Comparison of ENCODE assay signal across 8 cellular contexts in genomic region chr18:26225915-26226228, GRCh38. TPM values are rescaled to one million over a fixed set of nuclear protein-coding genes. Genes with fewer than 3 reads are reported as not detected.
DNase-seq lines count a peak whose midpoint lies in the region; ATAC-seq and TF ChIP-seq lines count a peak whose summit lies in the region.

No MANE protein-coding gene starts in this region.

- POLR2A ChIA-PET in SK-N-SH (lab: Yijun Ruan, JAX): interaction anchor here (0.6 to 1.4 kb wide), 4 partner anchors 27 to 177 kb away, joined by 3 to 4 read pairs (median 4); partner anchors contain the start of gene SS18

- no peak for TF ChIP-seq POLR2A in stomach (IDR thresholded peaks at IDR 0.05)

- H3K4me3 ChIP-seq in SK-N-SH (ENCODE audit: low read depth in 2 of 2, low read length in 1 of 2) (peak overlapping the region; percentile 84 to 92), iPS-20b (ENCODE audit: low read length) (peak overlapping the region; percentile 87), stomach (peak overlapping the region; percentile 66 to 98 (median 92))

- no peak for TF ChIP-seq CTCF in SK-N-SH (IDR thresholded peaks at IDR 0.05)
- no peak for TF ChIP-seq CTCF in stomach (IDR thresholded peaks at IDR 0.05)

- H3K4me1 ChIP-seq in SK-N-SH (ENCODE audit: control insufficient read depth in 1 of 2, insufficient read depth in 2 of 2, low read depth in 1 of 2, low read length in 1 of 2): peaks cover 0 to 3% of the 10 kb centered on the region in 2 experiments; a peak in 2 of 4 replicates
- peaks cover 11% of the 10 kb centered on the region; the same call in 1 of the 2 replicates for H3K4me1 ChIP-seq in iPS-20b (ENCODE audit: insufficient read depth, low read length)
- H3K4me1 ChIP-seq in stomach: peaks cover 8 to 31% (median 22%) of the 10 kb centered on the region in 4 donors

- peak overlapping the region; percentile 90 for H3K4me3 Mint-ChIP-seq in activated T-helper 2 cell treated with anti-CD3 and anti-CD28 coated beads, Interferon-gamma antibody, Interleukin-2, Interleukin-4, amounts not matched to agents 10 μg/mL and 5 μg/mL and 100 μg/mL, durations not matched to agents 14 hours and 24 hours and 36 hours (ENCODE audit: low read depth)

- H3F3A ChIP-seq in SK-N-SH (replicated peaks; ENCODE audit: insufficient read depth): peaks cover 4% of the 10 kb centered on the region

- no peaks in the 10 kb centered on the region for H3K27me3 ChIP-seq in SK-N-SH (ENCODE audit: insufficient read depth)
- peaks cover 14% of the 10 kb centered on the region for H3K27me3 ChIP-seq in iPS-20b (ENCODE audit: insufficient read depth, low read length)
- peaks cover 0 to 11% (median 0%) of the 10 kb centered on the region in 3 donors for H3K27me3 ChIP-seq in stomach

- peak overlapping the region; percentile 98 for H2AFZ ChIP-seq in SK-N-SH (ENCODE audit: low read depth)

- H3K27ac ChIP-seq in SK-N-SH (ENCODE audit: low read depth in 2 of 2, low read length in 1 of 2) (peak overlapping the region; percentile 30 to 70; a peak in 3 of 4 replicates), iPS-20b (ENCODE audit: low read length) (no peak overlapping the region), stomach (peak overlapping the region; percentile 79 to 86 (median 85))

- intact Hi-C loops in activated T-helper 2 cell treated with anti-CD3 and anti-CD28 coated beads, Interferon-gamma antibody, Interleukin-2, Interleukin-4, amounts not matched to agents 10 μg/mL and 5 μg/mL and 100 μg/mL, durations not matched to agents 14 hours and 24 hours and 36 hours (cut with micrococcal nuclease): loop anchor here (10.0 kb wide), 1 partner anchor 1149 kb away; no protein-coding TSS in a partner anchor
- intact Hi-C loops in stomach (cut with DNase I; ENCODE audit: low total_unique reads): no loop called here

- peak overlapping the region; percentile 97 for H3K4me2 ChIP-seq in SK-N-SH

- H4K20me1 ChIP-seq in SK-N-SH (ENCODE audit: insufficient read depth): no peaks in the 10 kb centered on the region

- H3K9me2 ChIP-seq in SK-N-SH: no peaks in the 10 kb centered on the region

- peak overlapping the region; percentile 95 for H3K27ac Mint-ChIP-seq in activated T-helper 2 cell treated with anti-CD3 and anti-CD28 coated beads, Interferon-gamma antibody, Interleukin-2, Interleukin-4, amounts not matched to agents 10 μg/mL and 5 μg/mL and 100 μg/mL, durations not matched to agents 14 hours and 24 hours and 36 hours

- H3K9me3 Mint-ChIP-seq in activated T-helper 2 cell treated with anti-CD3 and anti-CD28 coated beads, Interferon-gamma antibody, Interleukin-2, Interleukin-4, amounts not matched to agents 10 μg/mL and 5 μg/mL and 100 μg/mL, durations not matched to agents 14 hours and 24 hours and 36 hours: no peaks in the 10 kb centered on the region

- H3K36me3 Mint-ChIP-seq in activated T-helper 2 cell treated with anti-CD3 and anti-CD28 coated beads, Interferon-gamma antibody, Interleukin-2, Interleukin-4, amounts not matched to agents 10 μg/mL and 5 μg/mL and 100 μg/mL, durations not matched to agents 14 hours and 24 hours and 36 hours (ENCODE audit: low read depth): peaks cover 5% of the 10 kb centered on the region

- WGBS in SK-N-SH (ENCODE audit: low lambda C conversion rate): 3% methylated on average over 8 of the region's 8 CpGs
- 10 to 15% (median 11%) methylated on average over 8 of the region's 8 CpGs for WGBS in stomach, 5 donors

- CTCF ChIA-PET in SK-N-SH (lab: Yijun Ruan, JAX): interaction anchor here (0.6 to 0.9 kb wide), 2 partner anchors 12 to 1673 kb away, joined by 3 to 4 read pairs; no protein-coding TSS in a partner anchor

- H3K4me1 Mint-ChIP-seq in activated T-helper 2 cell treated with anti-CD3 and anti-CD28 coated beads, Interferon-gamma antibody, Interleukin-2, Interleukin-4, amounts not matched to agents 10 μg/mL and 5 μg/mL and 100 μg/mL, durations not matched to agents 14 hours and 24 hours and 36 hours (ENCODE audit: low read depth): peaks cover 25% of the 10 kb centered on the region

- DNase-seq in SK-N-SH (no peak), stomach (no peak), NCI-H345 (lab: John Stamatoyannopoulos, UW) (no peak), NCI-H1436 treated with DMSO at 0.1 percent for 48 hours (lab: John Stamatoyannopoulos, UW) (no peak)
- no peak for DNase-seq in activated T-helper 2 cell treated with anti-CD3 and anti-CD28 coated beads, Interferon-gamma antibody, Interleukin-2, Interleukin-4, amounts not matched to agents 10 μg/mL and 5 μg/mL and 100 μg/mL, durations not matched to agents 14 hours and 24 hours and 36 hours (ENCODE audit: low spot score)
- DNase-seq in activated CD8-positive, alpha-beta memory T cell treated with anti-CD3 and anti-CD28 coated beads, Interleukin-2, amount 50 U/mL, for 48 hours: no peak

- no peak for TF ChIP-seq RAD21 in SK-N-SH (IDR thresholded peaks at IDR 0.05; ENCODE audit: low read length)

- H3K9me3 ChIP-seq in SK-N-SH: no peaks in the 10 kb centered on the region
- H3K9me3 ChIP-seq in iPS-20b (ENCODE audit: insufficient read depth, low read depth, low read length): no peaks in the 10 kb centered on the region
- H3K9me3 ChIP-seq in stomach: no peaks in the 10 kb centered on the region

- TF ChIP-seq EP300 in SK-N-SH (IDR thresholded peaks at IDR 0.05; ENCODE audit: borderline replicate concordance in 1 of 2, low read depth in 1 of 2, low read length in 1 of 2) (no peak), stomach (IDR thresholded peaks at IDR 0.05) (no peak)

- H3K9ac ChIP-seq in SK-N-SH: peak overlapping the region; percentile 53; the same call in 1 of the 2 replicates
- H3K9ac ChIP-seq in iPS-20b (ENCODE audit: low read depth, low read length): peak overlapping the region; percentile 1; the same call in 1 of the 2 replicates

- no peak for ATAC-seq in SK-N-SH treated with all-trans-retinoic acid at 6 μM for 48 hours

- peaks cover 10% of the 10 kb centered on the region for H3K27me3 Mint-ChIP-seq in activated T-helper 2 cell treated with anti-CD3 and anti-CD28 coated beads, Interferon-gamma antibody, Interleukin-2, Interleukin-4, amounts not matched to agents 10 μg/mL and 5 μg/mL and 100 μg/mL, durations not matched to agents 14 hours and 24 hours and 36 hours (ENCODE audit: low read depth)

- H3K36me3 ChIP-seq in SK-N-SH (replicated peaks in 1 of 2; ENCODE audit: control insufficient read depth in 1 of 2, insufficient read depth in 2 of 2, low read length in 1 of 2) (no peaks in the 10 kb centered on the region), iPS-20b (ENCODE audit: insufficient read depth, low read depth, low read length) (no peaks in the 10 kb centered on the region), stomach (no peaks in the 10 kb centered on the region)

- H3K79me2 ChIP-seq in SK-N-SH (ENCODE audit: insufficient read depth): no peaks in the 10 kb centered on the region

TF ChIP-seq in SK-N-SH, 30 proteins besides CTCF, POLR2A, EP300 and RAD21 (continues in another document):
- TF ChIP-seq USF1 (IDR thresholded peaks at IDR 0.05; ENCODE audit: borderline replicate concordance, low read depth) (no peak), JUND (IDR thresholded peaks at IDR 0.05) (no peak), MXI1 (IDR thresholded peaks at IDR 0.05; ENCODE audit: low read depth, low read length) (no peak), SIN3A (IDR thresholded peaks at IDR 0.05; ENCODE audit: borderline replicate concordance, low read depth, low read length) (no peak), IRF3 (IDR thresholded peaks at IDR 0.05; ENCODE audit: low read depth, low read length) (no peak)

TF ChIP-seq in SK-N-SH treated with all-trans-retinoic acid at 6 μM for 48 hours, 23 proteins besides CTCF, POLR2A, EP300 and RAD21 (continues in another document):
- TF ChIP-seq ZNF8 (CRISPR knock-in tag; IDR thresholded peaks at IDR 0.05) (no peak), RARB (CRISPR knock-in tag; IDR thresholded peaks at IDR 0.05) (no peak), CSDC2 (CRISPR knock-in tag; IDR thresholded peaks at IDR 0.05) (no peak), BACH2 (CRISPR knock-in tag; IDR thresholded peaks at IDR 0.05; ENCODE audit: borderline replicate concordance) (no peak), SNAI2 (CRISPR knock-in tag; IDR thresholded peaks at IDR 0.05) (no peak), PATZ1 (CRISPR knock-in tag; IDR thresholded peaks at IDR 0.05; ENCODE audit: borderline replicate concordance) (no peak), GLIS3 (CRISPR knock-in tag; IDR thresholded peaks at IDR 0.05) (no peak), ZC3H10 (CRISPR knock-in tag; IDR thresholded peaks at IDR 0.05) (no peak), CSRNP3 (CRISPR knock-in tag; IDR thresholded peaks at IDR 0.05) (no peak)

RNA-seq across cellular contexts. Expression of gene TAF4B, which starts 0.4 kb away (rescaled TPM):
- 1.3 and 1.6 TPM in 2 replicates for polyA plus RNA-seq in SK-N-SH (2012; rRNA removed)
- polyA plus RNA-seq in SK-N-SH (2012; cell fraction: cytosol; rRNA removed): 1.9 TPM in 2 replicates
- polyA plus RNA-seq in SK-N-SH (2012; cell fraction: nucleus; rRNA removed): 0.95 and 1.5 TPM in 2 replicates
- 14.9 and 16.1 TPM in 2 replicates for total RNA-seq in activated T-helper 2 cell treated with anti-CD3 and anti-CD28 coated beads, Interferon-gamma antibody, Interleukin-2, Interleukin-4, amounts not matched to agents 10 μg/mL and 5 μg/mL and 100 μg/mL, durations not matched to agents 14 hours and 24 hours and 36 hours
- 10 to 100 TPM in 2 of 5 donors, 1 to 10 TPM in 2, under 1 TPM in 1; 0.58 to 33.6 (median 7.0) TPM for total RNA-seq in stomach
- 1 to 10 TPM; 1.2 to 3.2 (median 2.2) TPM for polyA plus RNA-seq in stomach
